Comparison of ENCODE assay signal across 15 cellular contexts in genomic region chr11:125262194-125262824, GRCh38.
DNase-seq lines count a peak whose midpoint lies in the region; TF ChIP-seq lines count a peak whose summit lies in the region.
"Had no signal": no experiment of that assay in that cellular context is flagged by ENCODE, and none has a peak within 500 bp of the region (broad histone marks: within the 10 kb centered on the region; RNA-seq: fewer than 3 reads in every experiment).

No MANE protein-coding gene starts in this region.

- intact Hi-C loops in esophagus squamous epithelium (cut with DNase I), result no loop called here

- no peaks in the 10 kb centered on the region for H3K27me3 Mint-ChIP-seq in brain

- H3K4me3 ChIP-seq in smooth muscle cell, result no peak overlapping the region
- no peak overlapping the region for H3K4me3 ChIP-seq in esophagus squamous epithelium

- H3K9me3 ChIP-seq in smooth muscle cell (replicated peaks; ENCODE audit: low read depth), result no peaks in the 10 kb centered on the region
- H3K9me3 ChIP-seq in esophagus squamous epithelium, result no peaks in the 10 kb centered on the region

- H3K27ac ChIP-seq in smooth muscle cell (ENCODE audit: low read depth), result peak overlapping the region; percentile 99
- H3K27ac ChIP-seq in esophagus squamous epithelium, result peak overlapping the region in 1 of 4 donors; percentile 16
- H3K27ac ChIP-seq: 22Rv1 had no signal

- H2AFZ ChIP-seq in smooth muscle cell (ENCODE audit: low read depth), result no peak overlapping the region

- no peaks in the 10 kb centered on the region for H3K9me3 Mint-ChIP-seq in brain
- H3K9me3 Mint-ChIP-seq: activated T-cell treated with anti-CD3 and anti-CD28 coated beads, Interleukin-2, amount 50 U/mL, for 4 hours; effector memory CD8-positive, alpha-beta T cell; memory B cell had no signal

- TF ChIP-seq POLR2A in esophagus squamous epithelium (IDR thresholded peaks at IDR 0.05), result no peak

- peak overlapping the region; percentile 16 to 97 (median 80) for H3K27ac Mint-ChIP-seq in brain
- H3K27ac Mint-ChIP-seq: activated CD4-positive, alpha-beta T cell treated with anti-CD3 and anti-CD28 coated beads for 36 hours; effector memory CD8-positive, alpha-beta T cell; memory B cell; T-helper 17 cell had no signal

- peaks cover 3% of the 10 kb centered on the region for H3K79me2 ChIP-seq in smooth muscle cell (ENCODE audit: low read depth)

- H3K27me3 ChIP-seq in smooth muscle cell (ENCODE audit: low read depth) (no peaks in the 10 kb centered on the region), esophagus squamous epithelium (peaks cover 0 to 35% (median 0%) of the 10 kb centered on the region in 4 donors)

- H3K36me3 ChIP-seq in smooth muscle cell (ENCODE audit: low read depth), result no peaks in the 10 kb centered on the region
- no peaks in the 10 kb centered on the region for H3K36me3 ChIP-seq in esophagus squamous epithelium

- DNase-seq in DMS53 (lab: John Stamatoyannopoulos, UW), result peak; percentile 41
- DNase-seq in DMS53 treated with DMSO at 0.1 percent for 48 hours (lab: John Stamatoyannopoulos, UW; ENCODE audit: unreplicated experiment), result no peak
- DNase-seq in left kidney (ENCODE audit: low read depth, low spot score), result peak; percentile 59
- DNase-seq in smooth muscle cell (lab: John Stamatoyannopoulos, UW; ENCODE audit: unreplicated experiment), result no peak
- no peak for DNase-seq in esophagus squamous epithelium (lab: John Stamatoyannopoulos, UW)
- no peak for DNase-seq in COLO668 (lab: John Stamatoyannopoulos, UW; ENCODE audit: unreplicated experiment)
- DNase-seq in occipital lobe (lab: John Stamatoyannopoulos, UW), result no peak
- DNase-seq: activated CD4-positive, alpha-beta T cell treated with anti-CD3 and anti-CD28 coated beads for 36 hours; activated T-cell treated with anti-CD3 and anti-CD28 coated beads, Interleukin-2, amount 50 U/mL, for 4 hours; amniotic stem cell; effector memory CD8-positive, alpha-beta T cell; T-helper 17 cell had no signal

- TF ChIP-seq CTCF in brain (conservative IDR thresholded peaks at IDR 0.05), result no peak
- TF ChIP-seq CTCF in smooth muscle cell (IDR thresholded peaks at IDR 0.05; ENCODE audit: borderline replicate concordance, insufficient read depth, poor library complexity, severe bottlenecking), result no peak
- no peak for TF ChIP-seq CTCF in esophagus squamous epithelium (IDR thresholded peaks at IDR 0.05)

- peak overlapping the region; percentile 89 for H3K9ac ChIP-seq in smooth muscle cell (ENCODE audit: low read depth)

- H3K4me1 ChIP-seq in smooth muscle cell (ENCODE audit: low read depth) (peaks cover 34% of the 10 kb centered on the region), esophagus squamous epithelium (peaks cover 7 to 22% (median 9%) of the 10 kb centered on the region in 3 donors)

- peaks cover 94% of the 10 kb centered on the region for H3K4me1 Mint-ChIP-seq in brain
- H3K4me1 Mint-ChIP-seq: activated CD4-positive, alpha-beta T cell treated with anti-CD3 and anti-CD28 coated beads for 36 hours had no signal

- H3K4me3 Mint-ChIP-seq in brain, result peak overlapping the region in 4 of 5 experiments; percentile 14 to 60 (median 41)
- H3K4me3 Mint-ChIP-seq: activated CD4-positive, alpha-beta T cell treated with anti-CD3 and anti-CD28 coated beads for 36 hours; activated T-cell treated with anti-CD3 and anti-CD28 coated beads, Interleukin-2, amount 50 U/mL, for 4 hours; effector memory CD8-positive, alpha-beta T cell; memory B cell had no signal

- peaks cover 8% of the 10 kb centered on the region for H3F3A ChIP-seq in smooth muscle cell (ENCODE audit: low read depth)

- no peaks in the 10 kb centered on the region for H3K36me3 Mint-ChIP-seq in brain
- H3K36me3 Mint-ChIP-seq: memory B cell had no signal

- H4K20me1 ChIP-seq in smooth muscle cell (ENCODE audit: low read depth), result no peaks in the 10 kb centered on the region

- peak overlapping the region; percentile 70 for H3K4me2 ChIP-seq in smooth muscle cell

- 30% methylated on average over 20 of the region's 20 CpGs for WGBS in smooth muscle cell (ENCODE audit: low lambda C conversion rate)
- WGBS in esophagus squamous epithelium, 2 donors, result 63 to 75% methylated on average over 17 to 19 of the region's 20 CpGs

Comparison
In these comparisons a context has a peak if more than half of its experiments do, and no peak if none do; other contexts are left out.
1. DNase-seq: peak in DMS53 (single experiment) and left kidney (single experiment); none in DMS53 treated with DMSO at 0.1 percent for 48 hours (single experiment), smooth muscle cell (single experiment), esophagus squamous epithelium (single experiment), COLO668 (single experiment) and occipital lobe (single experiment).